In the genomic region with DNA sequence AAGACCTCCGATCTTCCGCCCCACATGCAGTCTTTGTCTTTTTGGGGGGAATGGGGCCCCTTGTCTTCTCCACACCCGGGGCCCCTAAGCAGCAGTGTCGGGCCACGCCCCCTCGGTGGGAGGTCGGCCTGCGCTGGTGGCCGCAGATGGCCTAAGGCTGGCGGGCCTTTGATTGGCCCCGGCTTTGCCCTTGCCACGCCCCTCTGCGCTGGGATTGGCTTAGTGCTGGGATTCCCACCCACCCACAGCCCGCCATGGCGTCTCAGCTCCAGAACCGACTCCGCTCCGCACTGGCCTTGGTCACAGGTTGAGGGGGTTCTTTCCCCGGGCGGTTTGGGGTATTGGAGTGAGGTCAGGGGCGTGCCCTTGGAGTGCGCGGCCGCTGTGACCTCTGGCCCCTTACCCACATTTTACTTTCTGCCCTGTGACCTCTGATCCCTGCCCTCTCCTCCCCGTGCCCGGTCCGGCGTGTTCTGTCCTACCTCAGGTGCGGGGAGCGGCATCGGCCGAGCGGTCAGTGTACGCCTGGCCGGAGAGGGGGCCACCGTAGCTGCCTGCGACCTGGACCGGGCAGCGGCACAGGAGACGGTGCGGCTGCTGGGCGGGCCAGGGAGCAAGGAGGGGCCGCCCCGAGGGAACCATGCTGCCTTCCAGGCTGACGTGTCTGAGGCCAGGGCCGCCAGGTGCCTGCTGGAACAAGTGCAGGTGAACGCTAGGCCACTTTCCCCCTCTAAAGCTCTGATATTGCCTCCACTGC, we compare ENCODE assay signal across 8 cellular contexts. TPM values are rescaled to one million over a fixed set of nuclear protein-coding genes. Genes with fewer than 3 reads are reported as not detected.
DNase-seq lines count a peak whose midpoint lies in the region; TF ChIP-seq lines count a peak whose summit lies in the region.

Gene HSD17B8, plus strand, starts transcription at position 241 of the 757 bp plus-strand sequence. Its CDS starts 14 bp downstream, at position 255.

- no peak within 1 kb of the TSS for H2BK5ac ChIP-seq in trophoblast cell (ENCODE audit: low read depth, low read length, poor library complexity)

- H3K4ac ChIP-seq in trophoblast cell (ENCODE audit: low read depth, low read length), result peak within 1 kb of the TSS; percentile 11

- intact Hi-C loops in cardiac septum (cut with DNase I), result loop anchor here (5.0 kb wide), 1 partner anchor 43 kb away; no protein-coding TSS in a partner anchor
- intact Hi-C loops in thyroid gland (cut with DNase I), result loop anchor here (10.0 kb wide), 1 partner anchor 220 kb away; the partner anchor contains the start of gene SYNGAP1

- H3K23ac ChIP-seq in trophoblast cell (ENCODE audit: low read length), result no peak within 1 kb of the TSS

- H3K36me3 ChIP-seq in trophoblast cell (ENCODE audit: control insufficient read depth in 1 of 2, insufficient read depth in 2 of 2, low read length in 2 of 2), result peaks cover 26 to 30% of the 10 kb centered on the region in 2 experiments
- H3K36me3 ChIP-seq in thyroid gland, result peaks cover 16% of the 10 kb centered on the region in 2 donors

- DNase-seq in EL, result peak; percentile 90
- DNase-seq in HCEC 1CT, result peak; percentile 88
- peak; percentile 91 for DNase-seq in NCI-H1105 treated with DMSO at 0.1 percent for 48 hours (lab: John Stamatoyannopoulos, UW)
- DNase-seq in SW480 (ENCODE audit: low spot score), result peak; percentile 81
- DNase-seq in activated naive CD8-positive, alpha-beta T cell treated with anti-CD3 and anti-CD28 coated beads, Interleukin-2, amount 50 U/mL, for 16 hours (ENCODE audit: low read depth, low spot score), result peak; percentile 84
- DNase-seq in cardiac septum (ENCODE audit: low spot score), result peak; percentile 97
- DNase-seq in trophoblast cell, result peak; percentile 91 to 94
- peak; percentile 97 to 98 for DNase-seq in thyroid gland

- H2AFZ ChIP-seq in trophoblast cell (ENCODE audit: insufficient read depth, low read length, poor library complexity), result peak within 1 kb of the TSS; percentile 27

- H4K91ac ChIP-seq in trophoblast cell (ENCODE audit: low read depth, low read length), result peak within 1 kb of the TSS; percentile 31

- H3K4me3 ChIP-seq in trophoblast cell (ENCODE audit: low read depth, low read length), result peak within 1 kb of the TSS; percentile 75
- H3K4me3 ChIP-seq in thyroid gland (replicated peaks in 1 of 3), result peak within 1 kb of the TSS; percentile 63 to 72 (median 68)

- H4K8ac ChIP-seq in trophoblast cell (ENCODE audit: low read depth, low read length), result peak within 1 kb of the TSS; percentile 54

- no peak within 1 kb of the TSS for H2BK12ac ChIP-seq in trophoblast cell (ENCODE audit: low read length)

- H3K27me3 ChIP-seq in trophoblast cell (ENCODE audit: insufficient read depth, low read length), result no peaks in the 10 kb centered on the region
- no peaks in the 10 kb centered on the region for H3K27me3 ChIP-seq in thyroid gland

- H3K79me2 ChIP-seq in trophoblast cell (ENCODE audit: control insufficient read depth, insufficient read depth, low read length, poor library complexity), result peaks cover 27% of the 10 kb centered on the region

- no CpG with 5 or more reads among the region's 47 CpGs for WGBS in trophoblast cell (ENCODE audit: extremely low coverage, insufficient coverage, insufficient read length)
- WGBS in thyroid gland, 2 donors, result 0 to 1% methylated on average over 22 to 42 of the region's 47 CpGs

- peak within 1 kb of the TSS; percentile 17 for H4K12ac ChIP-seq in trophoblast cell (ENCODE audit: low read depth, low read length)

- H2AK5ac ChIP-seq in trophoblast cell (ENCODE audit: low read length), result peak within 1 kb of the TSS; percentile 39

- H3K9me3 ChIP-seq in trophoblast cell (ENCODE audit: insufficient read depth, low read depth, low read length) (peaks cover 4% of the 10 kb centered on the region), thyroid gland (no peaks in the 10 kb centered on the region)

- H3K4me1 ChIP-seq in trophoblast cell (ENCODE audit: control insufficient read depth in 1 of 2, insufficient read depth in 2 of 2, low read length in 2 of 2) (peaks cover 21 to 39% of the 10 kb centered on the region in 2 experiments), thyroid gland (peaks cover 40 to 43% of the 10 kb centered on the region in 2 donors)

- peak within 1 kb of the TSS; percentile 95 for H3K4me2 ChIP-seq in trophoblast cell (ENCODE audit: low read length)

- peak within 1 kb of the TSS; percentile 1 for H3K9ac ChIP-seq in trophoblast cell (ENCODE audit: low read length)

- TF ChIP-seq POLR2A in thyroid gland (IDR thresholded peaks at IDR 0.05), result peak in 1 of 2 donors; percentile 75

- H2BK120ac ChIP-seq in trophoblast cell (ENCODE audit: insufficient read depth, low read length, poor library complexity), result peak within 1 kb of the TSS; percentile 7

- peak within 1 kb of the TSS; percentile 57 for H3K18ac ChIP-seq in trophoblast cell (ENCODE audit: low read length)

- peak within 1 kb of the TSS; percentile 50 for H3K14ac ChIP-seq in trophoblast cell (ENCODE audit: low read length)

- H3K27ac ChIP-seq in trophoblast cell (ENCODE audit: low read depth, low read length), result peak within 1 kb of the TSS; percentile 16
- H3K27ac ChIP-seq in thyroid gland, result peak within 1 kb of the TSS; percentile 15 to 50 (median 24)

- TF ChIP-seq CTCF in thyroid gland (IDR thresholded peaks at IDR 0.05), result no peak

- H3K79me1 ChIP-seq in trophoblast cell (ENCODE audit: low read length), result peaks cover 26% of the 10 kb centered on the region

RNA-seq across cellular contexts. Expression of gene HSD17B8, which starts in this region (rescaled TPM):
- total RNA-seq in cardiac septum (9.9 TPM), thyroid gland (10 to 100 TPM; 30.2 to 79.4 (median 40.9) TPM)
- 2.7 and 3.2 TPM in 2 replicates for polyA plus RNA-seq in trophoblast cell (2013)

Comparison
In these comparisons a context has a peak if more than half of its experiments do, and no peak if none do; other contexts are left out.
1. Peak in every context shown above with its lines: DNase-seq, H3K4me3 ChIP-seq and H3K27ac ChIP-seq.